Comparison of ENCODE assay signal across 12 cellular contexts in genomic region chr2:203743441-203743932, GRCh38. TPM values are rescaled to one million over a fixed set of nuclear protein-coding genes. Genes with fewer than 3 reads are reported as not detected.
DNase-seq lines count a peak whose midpoint lies in the region; ATAC-seq and TF ChIP-seq lines count a peak whose summit lies in the region.
"Had no signal": no experiment of that assay in that cellular context is flagged by ENCODE, and none has a peak within 500 bp of the region (broad histone marks: within the 10 kb centered on the region; RNA-seq: fewer than 3 reads in every experiment).

No MANE protein-coding gene starts in this region.

- H3K27ac ChIP-seq in lung (ENCODE audit: low read depth in 1 of 2, low read length in 1 of 2), result no peak overlapping the region
- H3K27ac ChIP-seq: VCaP had no signal

- ATAC-seq in lung (ENCODE audit: insufficient read depth, low FRiP score) (peak; percentile 76), HG03439 (IDR thresholded peaks at IDR 0.05; ENCODE audit: unreplicated experiment) (no peak), GM19452 (IDR thresholded peaks at IDR 0.05; ENCODE audit: unreplicated experiment) (no peak)

- WGBS in lung, 2 donors, result 75 to 84% methylated on average over 2 of the region's 2 CpGs

- no peaks in the 10 kb centered on the region for H3K9me3 ChIP-seq in lung (ENCODE audit: control insufficient read depth in 2 of 2, insufficient read depth in 1 of 2, low read length in 1 of 2)
- no peaks in the 10 kb centered on the region; the same call in 1 of the 2 replicates for H3K9me3 ChIP-seq in BE2C

- H3K27me3 ChIP-seq in lung (ENCODE audit: control insufficient read depth, insufficient read depth) (no peaks in the 10 kb centered on the region), BE2C (no peaks in the 10 kb centered on the region)

- H3K4me1 ChIP-seq in lung (ENCODE audit: control insufficient read depth in 2 of 2, insufficient read depth in 2 of 2, low read length in 2 of 2), result peaks cover 0 to 1% of the 10 kb centered on the region in 2 donors
- H3K4me1 ChIP-seq in BE2C, result no peaks in the 10 kb centered on the region

- H3K36me3 ChIP-seq in lung (ENCODE audit: control insufficient read depth in 2 of 2, insufficient read depth in 2 of 2, low read length in 2 of 2) (no peaks in the 10 kb centered on the region), BE2C (no peaks in the 10 kb centered on the region)

- TF ChIP-seq CTCF in lung (IDR thresholded peaks at IDR 0.05; ENCODE audit: control extremely low read depth, extremely low read depth), result no peak
- TF ChIP-seq CTCF in BE2C (IDR thresholded peaks at IDR 0.05; ENCODE audit: low read depth, low read length), result no peak

- H3K4me3 ChIP-seq in lung, result no peak overlapping the region
- H3K4me3 ChIP-seq in BE2C (ENCODE audit: low read depth, low read length), result no peak overlapping the region

- DNase-seq in AG20443 (ENCODE audit: low spot score) (peak; percentile 48), HCEC 1CT (peak; percentile 91), amniotic epithelial cell (ENCODE audit: low read depth) (peak; percentile 87), lung (ENCODE audit: low spot score) (peak; percentile 44), BE2C (no peak)
- no peak for DNase-seq in activated effector memory CD4-positive, alpha-beta T cell treated with anti-CD3 and anti-CD28 coated beads, Interleukin-2, amount 50 U/mL, for 16 hours
- DNase-seq: NCI-H187; stimulated activated CD4-positive, alpha-beta T cell treated with anti-CD3 and anti-CD28 coated beads, Interleukin-4, amount 100 ng/mL, for 1 hour had no signal

RNA-seq across cellular contexts. Expression of gene CD28, which starts 37.0 kb away (rescaled TPM):
- 1 to 10 TPM; 1.0 to 3.0 TPM for total RNA-seq in lung
- under 1 TPM; 0.14 to 0.84 TPM for polyA plus RNA-seq in lung
- polyA plus RNA-seq in BE2C (2012; ENCODE audit: insufficient read depth, insufficient read length, low read depth), result not detected
- total RNA-seq: HT-29 had no signal

Comparison
In these comparisons a context has a peak if more than half of its experiments do, and no peak if none do; other contexts are left out.
1. DNase-seq: peak in AG20443 (single experiment), HCEC 1CT (single experiment), amniotic epithelial cell (single experiment) and lung (single experiment); none in BE2C (single experiment) and activated effector memory CD4-positive, alpha-beta T cell treated with anti-CD3 and anti-CD28 coated beads, Interleukin-2, amount 50 U/mL, for 16 hours (single experiment).